In the genomic region with DNA sequence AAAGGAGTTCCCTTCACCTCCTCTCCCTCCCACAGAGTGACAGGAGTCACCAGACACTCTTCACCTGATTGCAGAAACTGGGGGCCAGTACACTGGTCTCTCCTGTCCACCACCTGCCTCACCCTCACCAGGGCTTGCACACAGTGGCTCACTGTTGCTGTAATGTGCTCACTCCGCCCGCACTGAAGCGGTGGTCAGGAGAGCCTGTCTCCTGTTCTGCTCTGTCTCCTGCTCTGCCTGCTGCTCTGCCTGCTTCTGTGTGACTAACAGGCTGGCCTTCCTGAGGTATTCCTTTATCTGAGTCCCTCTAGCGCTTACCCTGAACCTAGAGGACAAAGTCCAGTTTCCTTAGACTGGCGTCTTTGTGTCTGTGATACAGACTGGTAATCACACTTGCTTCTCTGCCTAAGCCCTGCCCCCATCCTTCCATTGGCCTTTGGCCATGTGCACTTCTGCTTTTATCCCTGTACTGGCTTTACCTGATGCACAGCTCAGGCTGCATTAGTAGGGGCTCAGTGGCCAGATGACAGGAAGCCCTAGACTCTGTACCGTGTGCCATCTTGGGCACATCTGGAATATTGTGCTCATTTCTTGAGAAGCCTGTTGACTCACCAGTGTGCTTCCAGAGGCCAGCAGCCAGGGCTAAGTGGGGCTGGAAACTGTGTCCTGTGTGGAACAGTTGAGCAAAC, we compare ENCODE assay signal across 1 cellular context.
TF ChIP-seq lines count a peak whose summit lies in the region.

No MANE protein-coding gene starts in this region.

TF ChIP-seq in HepG2, 621 proteins besides CTCF, POLR2A, EP300 and RAD21 (continued from another document and continues in another):
- TF ChIP-seq CREB1 (IDR thresholded peaks at IDR 0.05) (0 out of 2 replicates have a peak, but pooled peaks have one; percentile 3), CREB1 (CRISPR knock-in tag; IDR thresholded peaks at IDR 0.05) (peak; percentile 57; the same call in 1 of the 2 replicates), ZNF101 (CRISPR knock-in tag; IDR thresholded peaks at IDR 0.05; ENCODE audit: borderline replicate concordance, low read depth) (no peak), THYN1 (CRISPR knock-in tag; IDR thresholded peaks at IDR 0.05; ENCODE audit: borderline replicate concordance, low read depth) (no peak), ELF3 (CRISPR knock-in tag; IDR thresholded peaks at IDR 0.05) (peak; percentile 86; the same call in 1 of the 2 replicates), SRSF9 (IDR thresholded peaks at IDR 0.05; ENCODE audit: borderline replicate concordance, insufficient read depth, low read depth, low read length, poor library complexity, severe bottlenecking) (no peak), MYNN (CRISPR knock-in tag; IDR thresholded peaks at IDR 0.05; ENCODE audit: low read depth) (no peak), MYPOP (CRISPR knock-in tag; IDR thresholded peaks at IDR 0.05) (no peak), ZNF18 (CRISPR knock-in tag; IDR thresholded peaks at IDR 0.05; ENCODE audit: insufficient replicate concordance) (peak; percentile 91), NBN (conservative IDR thresholded peaks at IDR 0.05) (no peak), ZBTB34 (CRISPR knock-in tag; IDR thresholded peaks at IDR 0.05) (peak; percentile 91), ZBTB2 (CRISPR knock-in tag; IDR thresholded peaks at IDR 0.05; ENCODE audit: low read depth) (peak; percentile 62; the same call in 1 of the 2 replicates), KLF9 (CRISPR knock-in tag; IDR thresholded peaks at IDR 0.05; ENCODE audit: low read depth) (no peak), ZIK1 (CRISPR knock-in tag; IDR thresholded peaks at IDR 0.05; ENCODE audit: borderline replicate concordance, low read depth) (peak; percentile 34; the same call in 1 of the 2 replicates), ZNF484 (CRISPR knock-in tag; IDR thresholded peaks at IDR 0.05; ENCODE audit: borderline replicate concordance, low read depth) (no peak), ISL2 (CRISPR knock-in tag; IDR thresholded peaks at IDR 0.05) (peak; percentile 67), ZNF709 (CRISPR knock-in tag; IDR thresholded peaks at IDR 0.05) (no peak), BCL6 (CRISPR knock-in tag; IDR thresholded peaks at IDR 0.05) (peak; percentile 57; the same call in 1 of the 2 replicates), RXRB (CRISPR knock-in tag; IDR thresholded peaks at IDR 0.05; ENCODE audit: borderline replicate concordance) (peak; percentile 87), ZNF768 (CRISPR knock-in tag; IDR thresholded peaks at IDR 0.05) (peak; percentile 71), TEAD3 (CRISPR knock-in tag; optimal IDR thresholded peaks at IDR 0.05; ENCODE audit: borderline replicate concordance) (peak; percentile 83), ZNF383 (CRISPR knock-in tag; IDR thresholded peaks at IDR 0.05; ENCODE audit: borderline replicate concordance) (no peak), ZNF777 (CRISPR knock-in tag; IDR thresholded peaks at IDR 0.05) (peak; percentile 24; the same call in 1 of the 2 replicates), NCOA5 (CRISPR knock-in tag; IDR thresholded peaks at IDR 0.05) (no peak), BRF2 (CRISPR knock-in tag; IDR thresholded peaks at IDR 0.05) (no peak), EEA1 (CRISPR knock-in tag; IDR thresholded peaks at IDR 0.05; ENCODE audit: borderline replicate concordance) (no peak), GATAD1 (CRISPR knock-in tag; IDR thresholded peaks at IDR 0.05) (peak; percentile 66), ZNF124 (CRISPR knock-in tag; IDR thresholded peaks at IDR 0.05) (no peak), GABPA (IDR thresholded peaks at IDR 0.05; ENCODE audit: low read depth, low read length) (no peak), GABPA (CRISPR knock-in tag; IDR thresholded peaks at IDR 0.05; ENCODE audit: low read depth) (peak; percentile 55), ZNF563 (CRISPR knock-in tag; IDR thresholded peaks at IDR 0.05) (no peak), ZNF12 (CRISPR knock-in tag; IDR thresholded peaks at IDR 0.05) (peak; percentile 82; the same call in 1 of the 2 replicates), SIN3A (IDR thresholded peaks at IDR 0.05; ENCODE audit: borderline replicate concordance, low read depth, low read length) (peak; percentile 78; the same call in 1 of the 2 replicates), JARID2 (CRISPR knock-in tag; IDR thresholded peaks at IDR 0.05; ENCODE audit: insufficient replicate concordance) (no peak)
- TF ChIP-seq, protein P1, sequence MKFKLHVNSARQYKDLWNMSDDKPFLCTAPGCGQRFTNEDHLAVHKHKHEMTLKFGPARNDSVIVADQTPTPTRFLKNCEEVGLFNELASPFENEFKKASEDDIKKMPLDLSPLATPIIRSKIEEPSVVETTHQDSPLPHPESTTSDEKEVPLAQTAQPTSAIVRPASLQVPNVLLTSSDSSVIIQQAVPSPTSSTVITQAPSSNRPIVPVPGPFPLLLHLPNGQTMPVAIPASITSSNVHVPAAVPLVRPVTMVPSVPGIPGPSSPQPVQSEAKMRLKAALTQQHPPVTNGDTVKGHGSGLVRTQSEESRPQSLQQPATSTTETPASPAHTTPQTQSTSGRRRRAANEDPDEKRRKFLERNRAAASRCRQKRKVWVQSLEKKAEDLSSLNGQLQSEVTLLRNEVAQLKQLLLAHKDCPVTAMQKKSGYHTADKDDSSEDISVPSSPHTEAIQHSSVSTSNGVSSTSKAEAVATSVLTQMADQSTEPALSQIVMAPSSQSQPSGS (CRISPR knock-in tag; IDR thresholded peaks at IDR 0.05) = peak; percentile 90
- TF ChIP-seq, protein P2, sequence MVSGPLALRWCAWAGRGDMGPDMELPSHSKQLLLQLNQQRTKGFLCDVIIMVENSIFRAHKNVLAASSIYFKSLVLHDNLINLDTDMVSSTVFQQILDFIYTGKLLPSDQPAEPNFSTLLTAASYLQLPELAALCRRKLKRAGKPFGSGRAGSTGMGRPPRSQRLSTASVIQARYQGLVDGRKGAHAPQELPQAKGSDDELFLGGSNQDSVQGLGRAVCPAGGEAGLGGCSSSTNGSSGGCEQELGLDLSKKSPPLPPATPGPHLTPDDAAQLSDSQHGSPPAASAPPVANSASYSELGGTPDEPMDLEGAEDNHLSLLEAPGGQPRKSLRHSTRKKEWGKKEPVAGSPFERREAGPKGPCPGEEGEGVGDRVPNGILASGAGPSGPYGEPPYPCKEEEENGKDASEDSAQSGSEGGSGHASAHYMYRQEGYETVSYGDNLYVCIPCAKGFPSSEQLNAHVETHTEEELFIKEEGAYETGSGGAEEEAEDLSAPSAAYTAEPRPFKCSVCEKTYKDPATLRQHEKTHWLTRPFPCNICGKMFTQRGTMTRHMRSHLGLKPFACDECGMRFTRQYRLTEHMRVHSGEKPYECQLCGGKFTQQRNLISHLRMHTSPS (CRISPR knock-in tag; IDR thresholded peaks at IDR 0.05; ENCODE audit: low read depth) = peak; percentile 44; the same call in 1 of the 2 replicates
- TF ChIP-seq, protein P3, sequence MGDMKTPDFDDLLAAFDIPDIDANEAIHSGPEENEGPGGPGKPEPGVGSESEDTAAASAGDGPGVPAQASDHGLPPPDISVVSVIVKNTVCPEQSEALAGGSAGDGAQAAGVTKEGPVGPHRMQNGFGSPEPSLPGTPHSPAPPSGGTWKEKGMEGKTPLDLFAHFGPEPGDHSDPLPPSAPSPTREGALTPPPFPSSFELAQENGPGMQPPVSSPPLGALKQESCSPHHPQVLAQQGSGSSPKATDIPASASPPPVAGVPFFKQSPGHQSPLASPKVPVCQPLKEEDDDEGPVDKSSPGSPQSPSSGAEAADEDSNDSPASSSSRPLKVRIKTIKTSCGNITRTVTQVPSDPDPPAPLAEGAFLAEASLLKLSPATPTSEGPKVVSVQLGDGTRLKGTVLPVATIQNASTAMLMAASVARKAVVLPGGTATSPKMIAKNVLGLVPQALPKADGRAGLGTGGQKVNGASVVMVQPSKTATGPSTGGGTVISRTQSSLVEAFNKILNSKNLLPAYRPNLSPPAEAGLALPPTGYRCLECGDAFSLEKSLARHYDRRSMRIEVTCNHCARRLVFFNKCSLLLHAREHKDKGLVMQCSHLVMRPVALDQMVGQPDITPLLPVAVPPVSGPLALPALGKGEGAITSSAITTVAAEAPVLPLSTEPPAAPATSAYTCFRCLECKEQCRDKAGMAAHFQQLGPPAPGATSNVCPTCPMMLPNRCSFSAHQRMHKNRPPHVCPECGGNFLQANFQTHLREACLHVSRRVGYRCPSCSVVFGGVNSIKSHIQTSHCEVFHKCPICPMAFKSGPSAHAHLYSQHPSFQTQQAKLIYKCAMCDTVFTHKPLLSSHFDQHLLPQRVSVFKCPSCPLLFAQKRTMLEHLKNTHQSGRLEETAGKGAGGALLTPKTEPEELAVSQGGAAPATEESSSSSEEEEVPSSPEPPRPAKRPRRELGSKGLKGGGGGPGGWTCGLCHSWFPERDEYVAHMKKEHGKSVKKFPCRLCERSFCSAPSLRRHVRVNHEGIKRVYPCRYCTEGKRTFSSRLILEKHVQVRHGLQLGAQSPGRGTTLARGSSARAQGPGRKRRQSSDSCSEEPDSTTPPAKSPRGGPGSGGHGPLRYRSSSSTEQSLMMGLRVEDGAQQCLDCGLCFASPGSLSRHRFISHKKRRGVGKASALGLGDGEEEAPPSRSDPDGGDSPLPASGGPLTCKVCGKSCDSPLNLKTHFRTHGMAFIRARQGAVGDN (CRISPR knock-in tag; IDR thresholded peaks at IDR 0.05) = peak; percentile 92
